In genomic region chr4:155530290-155530689, GRCh38 we compare ENCODE assay signal across 18 cellular contexts.
"Had no signal": no experiment of that assay in that cellular context is flagged by ENCODE, and none has a peak within 500 bp of the region (broad histone marks: within the 10 kb centered on the region; RNA-seq: fewer than 3 reads in every experiment).

No MANE protein-coding gene starts in this region.

- H3K36me3 ChIP-seq: esophagus squamous epithelium, right atrium auricular region, uterus had no signal

- H3K9me3 ChIP-seq: esophagus squamous epithelium, mucosa of descending colon, right atrium auricular region, uterus had no signal

- H3K4me3 Mint-ChIP-seq: activated CD4-positive, alpha-beta memory T cell treated with anti-CD3 and anti-CD28 coated beads for 36 hours; activated naive CD8-positive, alpha-beta T cell; activated T-cell treated with anti-CD3 and anti-CD28 coated beads, Interleukin-2, amount 50 U/mL, for 4 hours; brain; naive thymus-derived CD8-positive, alpha-beta T cell had no signal

- H3K27me3 ChIP-seq: dorsolateral prefrontal cortex, esophagus squamous epithelium, right atrium auricular region, uterus had no signal

- H3K36me3 Mint-ChIP-seq: activated CD4-positive, alpha-beta memory T cell treated with anti-CD3 and anti-CD28 coated beads for 36 hours; activated naive CD8-positive, alpha-beta T cell; brain; naive thymus-derived CD8-positive, alpha-beta T cell had no signal

- H3K4me3 ChIP-seq: dorsolateral prefrontal cortex, esophagus squamous epithelium, mucosa of descending colon, right atrium auricular region, skin epidermis, uterus had no signal

- H3K27me3 Mint-ChIP-seq: activated CD4-positive, alpha-beta memory T cell treated with anti-CD3 and anti-CD28 coated beads for 36 hours; activated naive CD8-positive, alpha-beta T cell had no signal

- ATAC-seq: activated T-cell treated with anti-CD3 and anti-CD28 coated beads, Interleukin-2, amount 50 U/mL, for 4 hours; mucosa of descending colon; naive thymus-derived CD8-positive, alpha-beta T cell had no signal

- H3K9me3 Mint-ChIP-seq: activated CD4-positive, alpha-beta memory T cell treated with anti-CD3 and anti-CD28 coated beads for 36 hours; activated T-cell treated with anti-CD3 and anti-CD28 coated beads, Interleukin-2, amount 50 U/mL, for 4 hours; brain; naive thymus-derived CD8-positive, alpha-beta T cell had no signal

- DNase-seq: activated CD4-positive, alpha-beta memory T cell treated with anti-CD3 and anti-CD28 coated beads for 36 hours; activated CD4-positive, alpha-beta T cell treated with anti-CD3 and anti-CD28 coated beads for 1 hour; activated effector memory CD4-positive, alpha-beta T cell treated with anti-CD3 and anti-CD28 coated beads, Interleukin-2, amount 50 U/mL, for 16 hours; activated T-cell treated with anti-CD3 and anti-CD28 coated beads, Interleukin-2, amount 50 U/mL, for 4 hours; amygdala; cerebellar nuclear complex; dorsolateral prefrontal cortex; esophagus squamous epithelium; foreskin fibroblast; head of caudate nucleus; mucosa of descending colon; naive thymus-derived CD8-positive, alpha-beta T cell; posterior cingulate gyrus; uterus had no signal

- H3K27ac ChIP-seq: dorsolateral prefrontal cortex, esophagus squamous epithelium, right atrium auricular region, skin epidermis had no signal

- H3K27ac Mint-ChIP-seq: activated CD4-positive, alpha-beta memory T cell treated with anti-CD3 and anti-CD28 coated beads for 36 hours; activated naive CD8-positive, alpha-beta T cell; naive thymus-derived CD8-positive, alpha-beta T cell had no signal
